Comparison of ENCODE assay signal across 12 cellular contexts in genomic region chr21:42771503-42771805, GRCh38.
DNase-seq lines count a peak whose midpoint lies in the region; ATAC-seq lines count a peak whose summit lies in the region.
"Had no signal": no experiment of that assay in that cellular context is flagged by ENCODE, and none has a peak within 500 bp of the region (broad histone marks: within the 10 kb centered on the region; RNA-seq: fewer than 3 reads in every experiment).

No MANE protein-coding gene starts in this region.

- H3K9me3 Mint-ChIP-seq in stimulated activated naive CD8-positive, alpha-beta T cell treated with anti-CD3 and anti-CD28 coated beads, Interleukin-15, amount 100 ng/mL, for 72 hours: no peaks in the 10 kb centered on the region
- H3K9me3 Mint-ChIP-seq: CD8-positive, alpha-beta T cell had no signal

- no peak overlapping the region for H3K4me3 Mint-ChIP-seq in stimulated activated naive CD8-positive, alpha-beta T cell treated with anti-CD3 and anti-CD28 coated beads, Interleukin-15, amount 100 ng/mL, for 72 hours
- H3K4me3 Mint-ChIP-seq: B cell; CD8-positive, alpha-beta T cell had no signal

- no peaks in the 10 kb centered on the region for H3K27me3 Mint-ChIP-seq in stimulated activated naive CD8-positive, alpha-beta T cell treated with anti-CD3 and anti-CD28 coated beads, Interleukin-15, amount 100 ng/mL, for 72 hours

- ATAC-seq in stimulated activated naive CD8-positive, alpha-beta T cell treated with anti-CD3 and anti-CD28 coated beads, Interleukin-15, amount 100 ng/mL, for 72 hours: no peak
- ATAC-seq in stimulated activated naive CD8-positive, alpha-beta T cell treated with anti-CD3 and anti-CD28 coated beads, Interleukin-15, Interleukin-2, amounts not matched to agents 100 U/mL and 50 U/mL, for 24 hours: no peak
- ATAC-seq in left colon (peak; percentile 15), sciatic nerve (peak; percentile 13), HG02885 (IDR thresholded peaks at IDR 0.05; ENCODE audit: poor library complexity, unreplicated experiment) (no peak)
- ATAC-seq: CD8-positive, alpha-beta T cell; GM12878 had no signal

- intact Hi-C loops in left colon (cut with DNase I, micrococcal nuclease) (no loop called here), sciatic nerve (cut with DNase I) (no loop called here)

- DNase-seq in stimulated activated naive CD8-positive, alpha-beta T cell treated with anti-CD3 and anti-CD28 coated beads, Interleukin-15, amount 100 ng/mL, for 72 hours: no peak
- DNase-seq in stimulated activated naive CD8-positive, alpha-beta T cell treated with anti-CD3 and anti-CD28 coated beads, Interleukin-15, Interleukin-2, amounts not matched to agents 100 U/mL and 50 U/mL, for 24 hours: no peak
- DNase-seq in left colon (no peak), sciatic nerve (ENCODE audit: low spot score) (no peak), NCI-H1436 (lab: John Stamatoyannopoulos, UW) (no peak)
- DNase-seq: Calu3; CD8-positive, alpha-beta T cell; DMS79 treated with DMSO at 0.1 percent for 48 hours; GF-D8 had no signal

- H3K27ac Mint-ChIP-seq in stimulated activated naive CD8-positive, alpha-beta T cell treated with anti-CD3 and anti-CD28 coated beads, Interleukin-15, amount 100 ng/mL, for 72 hours: peak overlapping the region; percentile 45 to 81
- H3K27ac Mint-ChIP-seq: B cell; CD8-positive, alpha-beta T cell had no signal

- H3K4me1 Mint-ChIP-seq in stimulated activated naive CD8-positive, alpha-beta T cell treated with anti-CD3 and anti-CD28 coated beads, Interleukin-15, amount 100 ng/mL, for 72 hours: no peaks in the 10 kb centered on the region

Comparison
In these comparisons a context has a peak if more than half of its experiments do, and no peak if none do; other contexts are left out.
1. ATAC-seq: peak in left colon (single experiment) and sciatic nerve (single experiment); none in stimulated activated naive CD8-positive, alpha-beta T cell treated with anti-CD3 and anti-CD28 coated beads, Interleukin-15, amount 100 ng/mL, for 72 hours (single experiment), stimulated activated naive CD8-positive, alpha-beta T cell treated with anti-CD3 and anti-CD28 coated beads, Interleukin-15, Interleukin-2, amounts not matched to agents 100 U/mL and 50 U/mL, for 24 hours (single experiment) and HG02885 (single experiment).